Comparison of ENCODE assay signal across 15 cellular contexts in genomic region chr12:1919284-1919683, GRCh38. TPM values are rescaled to one million over a fixed set of nuclear protein-coding genes. Genes with fewer than 3 reads are reported as not detected.
DNase-seq lines count a peak whose midpoint lies in the region; FAIRE-seq and TF ChIP-seq lines count a peak whose summit lies in the region.
"Had no signal": no experiment of that assay in that cellular context is flagged by ENCODE, and none has a peak within 500 bp of the region (broad histone marks: within the 10 kb centered on the region; RNA-seq: fewer than 3 reads in every experiment).

No MANE protein-coding gene starts in this region.

- H3K9me3 ChIP-seq in vagina (no peaks in the 10 kb centered on the region), tibial artery (no peaks in the 10 kb centered on the region)

- H3K27ac ChIP-seq in vagina (no peak overlapping the region), tibial artery (no peak overlapping the region)

- no peak for TF ChIP-seq CTCF in NB4 (IDR thresholded peaks at IDR 0.05; ENCODE audit: low read depth, low read length)
- TF ChIP-seq CTCF in vagina (IDR thresholded peaks at IDR 0.05): no peak
- TF ChIP-seq CTCF in tibial artery (IDR thresholded peaks at IDR 0.05): no peak

- intact Hi-C loops in vagina (cut with DNase I): no loop called here
- intact Hi-C loops in tibial artery (cut with DNase I; ENCODE audit: low total_unique reads): loop anchor here (10.0 kb wide), 1 partner anchor 104 kb away; no protein-coding TSS in a partner anchor

- TF ChIP-seq POLR2A in NB4 (IDR thresholded peaks at IDR 0.05; ENCODE audit: extremely low read depth, insufficient read length): no peak
- TF ChIP-seq POLR2A in vagina (IDR thresholded peaks at IDR 0.05): no peak

- no peaks in the 10 kb centered on the region for H3K36me3 ChIP-seq in vagina
- H3K36me3 ChIP-seq in tibial artery: no peaks in the 10 kb centered on the region

- H3K4me3 ChIP-seq in NB4 (ENCODE audit: low read depth, low read length): peak overlapping the region; percentile 65
- H3K4me3 ChIP-seq in vagina: no peak overlapping the region
- no peak overlapping the region for H3K4me3 ChIP-seq in tibial artery

- no peaks in the 10 kb centered on the region for H3K4me1 ChIP-seq in vagina
- peaks cover 0 to 15% (median 5%) of the 10 kb centered on the region in 4 donors for H3K4me1 ChIP-seq in tibial artery

- no peak for FAIRE-seq in urothelium cell line (lab: Jason Lieb, UNC)

- H3K27me3 ChIP-seq in vagina (no peaks in the 10 kb centered on the region), tibial artery (no peaks in the 10 kb centered on the region)

- peak; percentile 13 for DNase-seq in activated CD8-positive, alpha-beta memory T cell treated with anti-CD3 and anti-CD28 coated beads, Interleukin-2, amount 50 U/mL, for 48 hours
- DNase-seq in activated CD8-positive, alpha-beta memory T cell treated with anti-CD3 and anti-CD28 coated beads for 24 hours: no peak
- DNase-seq in NB4 (ENCODE audit: low read depth): peak; percentile 21
- peak; percentile 1 for DNase-seq in iPS-NIHi11 (ENCODE audit: low spot score)
- DNase-seq in vagina (ENCODE audit: extremely low spot score in 2 of 2): peak; percentile 52 to 65
- DNase-seq in urothelium cell line (ENCODE audit: low spot score): no peak
- no peak for DNase-seq in tibial artery
- DNase-seq in NCI-H526 treated with DMSO at 0.1 percent for 48 hours (lab: John Stamatoyannopoulos, UW): no peak
- DNase-seq: activated CD4-positive, alpha-beta T cell treated with anti-CD3 and anti-CD28 coated beads, Interleukin-2, amount 50 U/mL, for 1 hour; activated effector memory CD4-positive, alpha-beta T cell treated with anti-CD3 and anti-CD28 coated beads, Interleukin-2, amount 50 U/mL, for 16 hours; HCEC 1CT; NCI-H1694 treated with DMSO at 0.1 percent for 48 hours; NCI-H774; stimulated activated naive CD4-positive, alpha-beta T cell treated with Interleukin-2 at 50 U/mL for 16 hours had no signal

RNA-seq across cellular contexts. Expression of gene CACNA2D4, which starts 0.8 kb away (rescaled TPM):
- total RNA-seq in vagina: 2.2 TPM
- total RNA-seq: lung microvascular endothelial cell had no signal

Comparison
In these comparisons a context has a peak if more than half of its experiments do, and no peak if none do; other contexts are left out.
1. DNase-seq: peak in activated CD8-positive, alpha-beta memory T cell treated with anti-CD3 and anti-CD28 coated beads, Interleukin-2, amount 50 U/mL, for 48 hours (single experiment), NB4 (single experiment), iPS-NIHi11 (single experiment) and vagina (2 of 2); none in activated CD8-positive, alpha-beta memory T cell treated with anti-CD3 and anti-CD28 coated beads for 24 hours (single experiment), urothelium cell line (single experiment), tibial artery (0 of 2) and NCI-H526 treated with DMSO at 0.1 percent for 48 hours (single experiment).